ENCODE assay signal across 1 cellular context in the genomic region with DNA sequence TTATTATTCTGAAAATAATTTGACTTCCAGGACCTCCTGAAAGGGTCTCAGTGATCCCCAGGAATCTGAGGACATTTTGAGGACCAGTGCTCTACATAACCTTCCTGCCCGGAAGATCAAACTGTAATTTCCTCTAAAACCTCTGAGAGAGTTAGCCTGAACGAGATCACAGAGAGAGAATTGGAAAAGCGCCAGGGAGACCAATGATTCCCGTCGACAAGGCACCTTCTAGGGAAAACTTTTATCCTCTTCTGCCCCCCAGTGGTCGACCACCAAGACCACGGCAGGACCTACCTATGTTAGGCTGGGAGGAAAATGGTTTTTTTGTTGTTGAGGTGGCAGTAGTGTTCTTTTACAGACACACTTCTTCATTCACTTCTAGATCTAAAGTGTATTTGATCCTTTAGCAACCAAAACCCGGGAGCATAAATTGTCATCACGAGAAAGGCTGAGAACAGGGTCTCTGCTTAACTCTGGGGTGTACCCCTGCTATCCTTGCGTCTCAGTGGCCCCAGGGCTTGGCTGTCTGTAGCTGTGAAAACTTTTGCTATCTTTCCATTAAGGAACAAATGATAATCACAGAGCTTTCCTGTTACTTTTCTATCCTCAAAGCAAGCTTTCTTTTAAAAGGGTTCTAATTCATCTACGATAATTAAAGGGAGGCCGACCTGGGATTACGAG.
TF ChIP-seq lines count a peak whose summit lies in the region.

No MANE protein-coding gene starts in this region.

TF ChIP-seq in HepG2, 621 proteins besides CTCF, POLR2A, EP300 and RAD21 (continued from another document):
- no peak for TF ChIP-seq TOE1 (CRISPR knock-in tag; IDR thresholded peaks at IDR 0.05)
- no peak for TF ChIP-seq ZNF772 (CRISPR knock-in tag; IDR thresholded peaks at IDR 0.05)
- no peak for TF ChIP-seq ZFP37 (CRISPR knock-in tag; IDR thresholded peaks at IDR 0.05; ENCODE audit: borderline replicate concordance)
- no peak for TF ChIP-seq HMGA1 (CRISPR knock-in tag; conservative IDR thresholded peaks at IDR 0.05)
- peak; percentile 30 for TF ChIP-seq XRCC5 (optimal IDR thresholded peaks at IDR 0.05; ENCODE audit: low read length)
- TF ChIP-seq DMAP1 (CRISPR knock-in tag; IDR thresholded peaks at IDR 0.05) = no peak
- TF ChIP-seq, protein P1, sequence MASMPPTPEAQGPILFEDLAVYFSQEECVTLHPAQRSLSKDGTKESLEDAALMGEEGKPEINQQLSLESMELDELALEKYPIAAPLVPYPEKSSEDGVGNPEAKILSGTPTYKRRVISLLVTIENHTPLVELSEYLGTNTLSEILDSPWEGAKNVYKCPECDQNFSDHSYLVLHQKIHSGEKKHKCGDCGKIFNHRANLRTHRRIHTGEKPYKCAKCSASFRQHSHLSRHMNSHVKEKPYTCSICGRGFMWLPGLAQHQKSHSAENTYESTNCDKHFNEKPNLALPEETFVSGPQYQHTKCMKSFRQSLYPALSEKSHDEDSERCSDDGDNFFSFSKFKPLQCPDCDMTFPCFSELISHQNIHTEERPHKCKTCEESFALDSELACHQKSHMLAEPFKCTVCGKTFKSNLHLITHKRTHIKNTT (CRISPR knock-in tag; IDR thresholded peaks at IDR 0.05) = no peak
- TF ChIP-seq STAG1 (CRISPR knock-in tag; IDR thresholded peaks at IDR 0.05) = peak; percentile 83
- no peak for TF ChIP-seq THRA (CRISPR knock-in tag; IDR thresholded peaks at IDR 0.05; ENCODE audit: borderline replicate concordance)
- 0 out of 2 replicates have a peak, but pooled peaks have one; percentile 21 for TF ChIP-seq PHF21A (CRISPR knock-in tag; IDR thresholded peaks at IDR 0.05)
- TF ChIP-seq, protein P2, sequence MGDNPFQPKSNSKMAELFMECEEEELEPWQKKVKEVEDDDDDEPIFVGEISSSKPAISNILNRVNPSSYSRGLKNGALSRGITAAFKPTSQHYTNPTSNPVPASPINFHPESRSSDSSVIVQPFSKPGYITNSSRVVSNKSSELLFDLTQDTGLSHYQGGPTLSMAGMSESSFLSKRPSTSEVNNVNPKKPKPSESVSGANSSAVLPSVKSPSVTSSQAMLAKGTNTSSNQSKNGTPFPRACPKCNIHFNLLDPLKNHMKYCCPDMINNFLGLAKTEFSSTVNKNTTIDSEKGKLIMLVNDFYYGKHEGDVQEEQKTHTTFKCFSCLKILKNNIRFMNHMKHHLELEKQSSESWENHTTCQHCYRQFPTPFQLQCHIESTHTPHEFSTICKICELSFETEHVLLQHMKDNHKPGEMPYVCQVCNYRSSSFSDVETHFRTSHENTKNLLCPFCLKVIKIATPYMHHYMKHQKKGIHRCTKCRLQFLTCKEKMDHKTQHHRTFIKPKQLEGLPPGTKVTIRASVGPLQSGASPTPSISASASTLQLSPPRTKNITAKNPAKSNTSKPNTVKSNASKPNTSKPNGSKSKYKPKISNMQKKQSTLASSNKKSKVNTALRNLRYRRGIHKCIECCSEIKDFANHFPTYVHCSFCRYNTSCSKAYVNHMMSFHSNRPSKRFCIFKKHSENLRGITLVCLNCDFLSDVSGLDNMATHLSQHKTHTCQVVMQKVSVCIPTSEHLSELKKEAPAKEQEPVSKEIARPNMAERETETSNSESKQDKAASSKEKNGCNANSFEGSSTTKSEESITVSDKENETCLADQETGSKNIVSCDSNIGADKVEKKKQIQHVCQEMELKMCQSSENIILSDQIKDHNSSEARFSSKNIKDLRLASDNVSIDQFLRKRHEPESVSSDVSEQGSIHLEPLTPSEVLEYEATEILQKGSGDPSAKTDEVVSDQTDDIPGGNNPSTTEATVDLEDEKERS (CRISPR knock-in tag; IDR thresholded peaks at IDR 0.05) = no peak
- peak; percentile 79 for TF ChIP-seq SMC3 (IDR thresholded peaks at IDR 0.05; ENCODE audit: low read length)
- TF ChIP-seq ATF3 (CRISPR knock-in tag; IDR thresholded peaks at IDR 0.05) = no peak
- TF ChIP-seq HNF4G (IDR thresholded peaks at IDR 0.05; ENCODE audit: borderline replicate concordance, low read depth, low read length) = no peak
- no peak for TF ChIP-seq HNF4G (CRISPR knock-in tag; IDR thresholded peaks at IDR 0.05; ENCODE audit: borderline replicate concordance, low read depth)
- no peak for TF ChIP-seq GABPA (IDR thresholded peaks at IDR 0.05; ENCODE audit: low read depth, low read length)
- TF ChIP-seq GABPA (CRISPR knock-in tag; IDR thresholded peaks at IDR 0.05; ENCODE audit: low read depth) = 0 out of 2 replicates have a peak, but pooled peaks have one; percentile 27
- no peak for TF ChIP-seq MIXL1 (CRISPR knock-in tag; IDR thresholded peaks at IDR 0.05)
- TF ChIP-seq, protein P3, sequence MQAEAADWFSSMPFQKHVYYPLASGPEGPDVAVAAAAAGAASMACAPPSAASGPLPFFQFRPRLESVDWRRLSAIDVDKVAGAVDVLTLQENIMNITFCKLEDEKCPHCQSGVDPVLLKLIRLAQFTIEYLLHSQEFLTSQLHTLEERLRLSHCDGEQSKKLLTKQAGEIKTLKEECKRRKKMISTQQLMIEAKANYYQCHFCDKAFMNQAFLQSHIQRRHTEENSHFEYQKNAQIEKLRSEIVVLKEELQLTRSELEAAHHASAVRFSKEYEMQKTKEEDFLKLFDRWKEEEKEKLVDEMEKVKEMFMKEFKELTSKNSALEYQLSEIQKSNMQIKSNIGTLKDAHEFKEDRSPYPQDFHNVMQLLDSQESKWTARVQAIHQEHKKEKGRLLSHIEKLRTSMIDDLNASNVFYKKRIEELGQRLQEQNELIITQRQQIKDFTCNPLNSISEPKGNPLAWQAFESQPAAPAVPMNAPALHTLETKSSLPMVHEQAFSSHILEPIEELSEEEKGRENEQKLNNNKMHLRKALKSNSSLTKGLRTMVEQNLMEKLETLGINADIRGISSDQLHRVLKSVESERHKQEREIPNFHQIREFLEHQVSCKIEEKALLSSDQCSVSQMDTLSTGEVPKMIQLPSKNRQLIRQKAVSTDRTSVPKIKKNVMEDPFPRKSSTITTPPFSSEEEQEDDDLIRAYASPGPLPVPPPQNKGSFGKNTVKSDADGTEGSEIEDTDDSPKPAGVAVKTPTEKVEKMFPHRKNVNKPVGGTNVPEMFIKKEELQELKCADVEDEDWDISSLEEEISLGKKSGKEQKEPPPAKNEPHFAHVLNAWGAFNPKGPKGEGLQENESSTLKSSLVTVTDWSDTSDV (CRISPR knock-in tag; IDR thresholded peaks at IDR 0.05) = no peak
- no peak for TF ChIP-seq MAF1 (CRISPR knock-in tag; IDR thresholded peaks at IDR 0.05; ENCODE audit: borderline replicate concordance)
- TF ChIP-seq KLF13 (CRISPR knock-in tag; IDR thresholded peaks at IDR 0.05) = no peak
